ENCODE assay signal across 1 cellular context in genomic region chr12:113236539-113237354, GRCh38.
TF ChIP-seq lines count a peak whose summit lies in the region.

No MANE protein-coding gene starts in this region.

TF ChIP-seq in SK-N-SH treated with all-trans-retinoic acid at 6 μM for 48 hours, 23 proteins besides CTCF, POLR2A, EP300 and RAD21 (continued from another document):
- no peak for TF ChIP-seq TSHZ2 (CRISPR knock-in tag; IDR thresholded peaks at IDR 0.05)
- no peak for TF ChIP-seq ZC3H10 (CRISPR knock-in tag; IDR thresholded peaks at IDR 0.05)
- TF ChIP-seq SNAI2 (CRISPR knock-in tag; IDR thresholded peaks at IDR 0.05) = no peak
- TF ChIP-seq PPARA (CRISPR knock-in tag; IDR thresholded peaks at IDR 0.05; ENCODE audit: borderline replicate concordance) = no peak
- no peak for TF ChIP-seq ZNF565 (CRISPR knock-in tag; conservative IDR thresholded peaks at IDR 0.05; ENCODE audit: low read depth)
- TF ChIP-seq ARNTL (CRISPR knock-in tag; IDR thresholded peaks at IDR 0.05; ENCODE audit: borderline replicate concordance, low read depth) = no peak
